In the genomic region with DNA sequence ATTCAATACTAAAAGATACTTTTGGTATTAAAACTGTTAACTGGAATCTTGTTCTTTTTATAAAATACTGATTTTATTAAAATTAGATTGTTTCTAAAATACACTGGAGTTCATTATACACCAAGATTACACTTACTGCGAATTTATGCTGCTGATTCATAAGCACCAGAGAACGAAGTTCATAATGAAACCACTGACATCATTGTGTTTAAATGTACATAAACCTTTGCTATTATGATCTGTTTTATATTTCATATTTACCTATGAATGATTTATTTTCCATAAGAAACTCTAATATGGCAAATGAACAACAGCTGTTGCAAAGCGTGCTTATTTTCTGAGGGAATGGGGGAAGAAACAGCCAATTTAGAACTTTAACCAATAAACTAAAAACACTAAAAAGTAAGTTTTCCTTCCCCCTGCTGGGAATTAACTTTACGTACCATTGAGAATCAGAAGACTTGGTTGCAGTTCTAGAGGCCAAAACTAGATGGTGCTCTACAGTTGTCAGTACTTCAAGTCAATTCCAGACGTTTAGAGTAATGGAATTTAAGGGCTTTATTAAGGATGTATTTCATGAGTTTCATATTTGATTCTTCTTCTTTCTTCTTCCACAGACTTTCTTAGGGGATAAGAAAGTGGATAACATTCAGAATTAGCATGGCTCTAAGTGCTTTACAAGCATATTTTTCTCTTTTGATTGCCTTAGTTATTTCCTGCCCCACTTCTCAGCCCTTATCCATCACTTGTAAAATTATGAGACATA, we compare ENCODE assay signal across 8 cellular contexts. TPM values are rescaled to one million over a fixed set of nuclear protein-coding genes. Genes with fewer than 3 reads are reported as not detected.
DNase-seq lines count a peak whose midpoint lies in the region; FAIRE-seq and TF ChIP-seq lines count a peak whose summit lies in the region.

No MANE protein-coding gene starts in this region.

- H3K9me3 ChIP-seq in GM23248 (ENCODE audit: low read depth) (no peaks in the 10 kb centered on the region), SK-N-MC (ENCODE audit: low read depth, low read length) (peaks cover 3% of the 10 kb centered on the region; the same call in 1 of the 2 replicates), esophagus muscularis mucosa (no peaks in the 10 kb centered on the region)

- H3K4me2 ChIP-seq in GM23248 (ENCODE audit: unreplicated experiment): peak overlapping the region; percentile 57
- peak overlapping the region; percentile 13; the same call in 1 of the 2 replicates for H3K4me2 ChIP-seq in KMS-11

- in situ Hi-C loops in G401 (cut with HindIII; ENCODE audit: low sequenced_read_pairs) (no loop called here), GM23248 (cut with MboI) (no loop called here)

- no peaks in the 10 kb centered on the region for H3K36me3 ChIP-seq in GM23248 (ENCODE audit: low read depth)
- no peaks in the 10 kb centered on the region for H3K36me3 ChIP-seq in KMS-11 (ENCODE audit: insufficient read depth)
- H3K36me3 ChIP-seq in SK-N-MC (ENCODE audit: insufficient read depth, low read length): no peaks in the 10 kb centered on the region
- H3K36me3 ChIP-seq in esophagus muscularis mucosa: no peaks in the 10 kb centered on the region

- no peaks in the 10 kb centered on the region for H3K79me2 ChIP-seq in GM23248 (ENCODE audit: insufficient read depth)
- no peaks in the 10 kb centered on the region for H3K79me2 ChIP-seq in KMS-11 (ENCODE audit: insufficient read depth, low read depth)

- H3K4me3 Mint-ChIP-seq in osteocyte (ENCODE audit: unreplicated experiment): peak overlapping the region; percentile 44

- H3K36me3 Mint-ChIP-seq in osteocyte (ENCODE audit: unreplicated experiment): no peaks in the 10 kb centered on the region

- WGBS in GM23248 (ENCODE audit: low coverage in 1 of 2, low lambda C conversion rate in 2 of 2, missing lambda C conversion rate in 2 of 2), 2 experiments: 8 to 12% methylated on average over 5 of the region's 5 CpGs
- 10% methylated on average over 5 of the region's 5 CpGs for WGBS in esophagus muscularis mucosa

- H3K9me3 Mint-ChIP-seq in osteocyte (ENCODE audit: unreplicated experiment): no peaks in the 10 kb centered on the region

- no peaks in the 10 kb centered on the region for H3K4me1 Mint-ChIP-seq in osteocyte (ENCODE audit: unreplicated experiment)

- H3K4me1 ChIP-seq in GM23248 (ENCODE audit: insufficient read depth): no peaks in the 10 kb centered on the region
- H3K4me1 ChIP-seq in KMS-11 (ENCODE audit: low read depth, poor library complexity, severe bottlenecking): no peaks in the 10 kb centered on the region
- H3K4me1 ChIP-seq in esophagus muscularis mucosa: peaks cover 0 to 7% (median 0%) of the 10 kb centered on the region in 4 donors

- H3K9ac ChIP-seq in GM23248 (no peak overlapping the region), KMS-11 (no peak overlapping the region), SK-N-MC (ENCODE audit: insufficient read length) (peak overlapping the region; percentile 76)

- H4K20me1 ChIP-seq in GM23248 (ENCODE audit: insufficient read depth) (no peaks in the 10 kb centered on the region), KMS-11 (ENCODE audit: insufficient read depth) (no peaks in the 10 kb centered on the region)

- H3K4me3 ChIP-seq in GM23248: peak overlapping the region; percentile 41
- H3K4me3 ChIP-seq in KMS-11 (IDR thresholded peaks at IDR 0.05; ENCODE audit: insufficient read depth, low read depth, low read length): no peak overlapping the region
- H3K4me3 ChIP-seq in SK-N-MC: peak overlapping the region; percentile 72
- no peak overlapping the region for H3K4me3 ChIP-seq in esophagus muscularis mucosa

- H3K27ac Mint-ChIP-seq in osteocyte (ENCODE audit: unreplicated experiment): no peak overlapping the region

- no peak for TF ChIP-seq POLR2A in esophagus muscularis mucosa (IDR thresholded peaks at IDR 0.05; ENCODE audit: low read depth)

- peak; percentile 96 for FAIRE-seq in A204.1 (lab: Jason Lieb, UNC)

- H3K27ac ChIP-seq in GM23248: no peak overlapping the region
- H3K27ac ChIP-seq in KMS-11: no peak overlapping the region
- H3K27ac ChIP-seq in SK-N-MC: peak overlapping the region; percentile 96
- H3K27ac ChIP-seq in esophagus muscularis mucosa (replicated peaks in 1 of 4): no peak overlapping the region

- intact Hi-C loops in esophagus muscularis mucosa (cut with DNase I): loop anchor here (5.0 kb wide), 1 partner anchor 272 kb away; no protein-coding TSS in a partner anchor

- TF ChIP-seq EP300 in esophagus muscularis mucosa (IDR thresholded peaks at IDR 0.05): no peak

- H2AFZ ChIP-seq in GM23248: no peak overlapping the region; the same call in 1 of the 2 replicates
- no peak overlapping the region for H2AFZ ChIP-seq in KMS-11 (ENCODE audit: low read depth)

- H3K9me2 ChIP-seq in GM23248 (ENCODE audit: insufficient read depth): no peaks in the 10 kb centered on the region

- H3K27me3 ChIP-seq in GM23248 (replicated peaks; ENCODE audit: insufficient read depth) (no peaks in the 10 kb centered on the region), KMS-11 (ENCODE audit: insufficient read depth, low read depth) (no peaks in the 10 kb centered on the region), esophagus muscularis mucosa (no peaks in the 10 kb centered on the region)

- H3K27me3 Mint-ChIP-seq in osteocyte (ENCODE audit: unreplicated experiment): peaks cover 49% of the 10 kb centered on the region

- no peaks in the 10 kb centered on the region for H3F3A ChIP-seq in GM23248 (ENCODE audit: insufficient read depth)

- peak; percentile 62 for TF ChIP-seq CTCF in KMS-11 (conservative IDR thresholded peaks at IDR 0.05; ENCODE audit: low read depth, low read length)
- TF ChIP-seq CTCF in esophagus muscularis mucosa (IDR thresholded peaks at IDR 0.05): peak; percentile 70 to 86 (median 84)
- TF ChIP-seq CTCF in osteocyte (IDR thresholded peaks at IDR 0.05): peak; percentile 89

- peak; percentile 69 for DNase-seq in G401 (ENCODE audit: low spot score)
- DNase-seq in GM23248: peak; percentile 72
- peak; percentile 92 for DNase-seq in SK-N-MC (ENCODE audit: low read depth, low spot score)
- no peak for DNase-seq in esophagus muscularis mucosa (ENCODE audit: extremely low spot score)
- no peak for DNase-seq in osteocyte (ENCODE audit: extremely low spot score, unreplicated experiment)
- DNase-seq in activated naive CD4-positive, alpha-beta T cell treated with anti-CD3 and anti-CD28 coated beads, Interleukin-2, amount 50 U/mL, for 16 hours: no peak

RNA-seq across cellular contexts. Expression of gene COL19A1, which starts 30.8 kb away (rescaled TPM):
- total RNA-seq in G401 (2014; rRNA removed; shearing (Covaris generic)): not detected in 2 replicates
- not detected in 2 replicates for total RNA-seq in GM23248 (2014; rRNA removed; shearing (Covaris generic))
- not detected in 2 replicates for polyA plus RNA-seq in GM23248 (2016; fragmentation: Nextera tagmentation; extraction: Ambion mirVana)
- total RNA-seq in esophagus muscularis mucosa: 1 to 10 TPM; 1.7 to 4.0 (median 2.4) TPM
- not detected in 2 replicates for total RNA-seq in osteocyte

RNA-seq across cellular contexts. Expression of gene LMBRD1, which starts 38.8 kb away (rescaled TPM):
- total RNA-seq in G401 (2014; rRNA removed; shearing (Covaris generic)): 12.0 and 19.5 TPM in 2 replicates
- 30.5 and 36.7 TPM in 2 replicates for total RNA-seq in GM23248 (2014; rRNA removed; shearing (Covaris generic))
- 41.6 and 42.0 TPM in 2 replicates for polyA plus RNA-seq in GM23248 (2016; fragmentation: Nextera tagmentation; extraction: Ambion mirVana)
- 10 to 100 TPM; 36.9 to 52.9 (median 49.5) TPM for total RNA-seq in esophagus muscularis mucosa
- total RNA-seq in osteocyte: 40.7 and 41.4 TPM in 2 replicates

Comparison
In these comparisons a context has a peak if more than half of its experiments do, and no peak if none do; other contexts are left out.
1. DNase-seq: peak in G401 (single experiment), GM23248 (single experiment) and SK-N-MC (single experiment); none in esophagus muscularis mucosa (single experiment), osteocyte (single experiment) and activated naive CD4-positive, alpha-beta T cell treated with anti-CD3 and anti-CD28 coated beads, Interleukin-2, amount 50 U/mL, for 16 hours (single experiment).
2. H3K4me3 ChIP-seq: peak in GM23248 (single experiment) and SK-N-MC (single experiment); none in KMS-11 (single experiment) and esophagus muscularis mucosa (0 of 4).
3. Peak in every context shown above with its lines, with median percentiles within 50 percentile points of each other: CTCF ChIP-seq.